In the genomic region with DNA sequence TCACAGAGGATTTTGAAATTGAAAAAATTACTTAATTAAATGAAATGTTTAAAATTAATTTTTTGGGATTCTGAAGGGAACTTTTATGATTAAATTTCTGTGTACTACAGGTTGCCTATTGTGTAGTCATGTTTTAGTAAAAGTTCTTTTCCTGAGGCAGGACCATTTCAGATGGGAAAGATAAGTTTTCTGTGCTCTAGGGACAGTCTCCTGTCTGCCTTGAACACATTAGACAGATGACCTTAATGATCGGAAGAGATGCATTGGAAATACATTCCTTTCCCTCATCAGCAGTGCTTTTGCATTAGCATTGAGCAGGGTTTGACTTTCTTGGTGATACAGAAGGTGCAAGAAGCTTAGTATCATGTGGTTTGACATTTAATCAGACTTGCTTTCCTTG, we compare ENCODE assay signal across 15 cellular contexts.
"Had no signal": no experiment of that assay in that cellular context is flagged by ENCODE, and none has a peak within 500 bp of the region (broad histone marks: within the 10 kb centered on the region; RNA-seq: fewer than 3 reads in every experiment).

No MANE protein-coding gene starts in this region.

- H3K4me3 Mint-ChIP-seq: naive thymus-derived CD4-positive, alpha-beta T cell; nephron progenitor cell; type B pancreatic cell had no signal

- H3K27ac ChIP-seq: thyroid gland had no signal

- H3K4me3 ChIP-seq: dorsolateral prefrontal cortex, gastrocnemius medialis, smooth muscle cell, thyroid gland had no signal

- H3K36me3 ChIP-seq: thyroid gland had no signal

- DNase-seq: cortex of kidney; dorsolateral prefrontal cortex; effector CD8-positive, alpha-beta T cell; gastrocnemius medialis; kidney; left cardiac atrium; mammary epithelial cell; naive thymus-derived CD4-positive, alpha-beta T cell; nephron progenitor cell; right cardiac atrium; stimulated activated CD4-positive, alpha-beta T cell treated with anti-CD3 and anti-CD28 coated beads, Interleukin-2, amount 100 ng/mL, for 48 hours; stimulated activated naive CD4-positive, alpha-beta T cell treated with Interleukin-2 at 50 U/mL for 16 hours; thyroid gland had no signal

- H3K27me3 ChIP-seq: dorsolateral prefrontal cortex, gastrocnemius medialis, thyroid gland had no signal

- H3K9me3 ChIP-seq: thyroid gland had no signal

- H3K4me2 ChIP-seq: smooth muscle cell had no signal

- H3K27me3 Mint-ChIP-seq: naive thymus-derived CD4-positive, alpha-beta T cell; type B pancreatic cell had no signal

- H3K27ac Mint-ChIP-seq: nephron progenitor cell, type B pancreatic cell had no signal
